In the genomic region with DNA sequence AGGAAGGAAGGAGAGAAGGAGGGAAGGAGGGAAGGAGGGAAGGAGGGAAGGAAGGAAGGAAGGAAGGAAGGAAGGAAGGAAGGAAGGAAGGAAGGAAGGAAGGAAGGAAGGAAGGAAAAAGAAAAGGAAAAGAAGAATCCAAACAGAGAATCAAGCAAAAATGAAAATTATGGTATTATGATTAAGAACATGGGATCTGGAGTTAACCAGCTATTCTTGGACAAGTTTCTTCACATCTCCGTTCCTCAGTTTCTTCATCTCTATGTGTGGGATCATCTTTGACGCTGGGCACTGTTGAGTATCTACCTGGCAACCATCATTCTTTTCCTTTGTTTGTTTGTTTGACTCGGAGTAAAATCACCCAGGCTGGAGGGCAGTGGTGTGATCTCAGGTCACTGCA, we compare ENCODE assay signal across 30 cellular contexts.
DNase-seq lines count a peak whose midpoint lies in the region; ATAC-seq, FAIRE-seq and TF ChIP-seq lines count a peak whose summit lies in the region.
"Had no signal": no experiment of that assay in that cellular context is flagged by ENCODE, and none has a peak within 500 bp of the region (broad histone marks: within the 10 kb centered on the region; RNA-seq: fewer than 3 reads in every experiment).

No MANE protein-coding gene starts in this region.

- FAIRE-seq in HepG2 (lab: Jason Lieb, UNC), result peak; percentile 34
- peak; percentile 58 for FAIRE-seq in HTR-8/SVneo (lab: Jason Lieb, UNC)
- FAIRE-seq: A204.1, A549, D721Med had no signal

- peaks cover 0 to 30% of the 10 kb centered on the region in 2 experiments; a peak in 3 of 5 replicates for H3K27me3 ChIP-seq in HepG2 (ENCODE audit: control insufficient read depth in 1 of 2, insufficient read depth in 2 of 2, low read length in 2 of 2)
- no peaks in the 10 kb centered on the region for H3K27me3 ChIP-seq in right lobe of liver
- no peaks in the 10 kb centered on the region for H3K27me3 ChIP-seq in SK-N-SH (ENCODE audit: insufficient read depth)
- H3K27me3 ChIP-seq: BE2C; BLaER1; BLaER1 treated with 17β-estradiol and CSF1 and Interleukin-3, amounts not matched to agents 10 nM and 100 nM had no signal

- no peak for TF ChIP-seq RAD21 in HepG2 (CRISPR knock-in tag; IDR thresholded peaks at IDR 0.05)
- no peak for TF ChIP-seq RAD21 in SK-N-SH (IDR thresholded peaks at IDR 0.05; ENCODE audit: low read length)

- BruUV-seq in HepG2 (replicated peaks; lab: Mats Ljungman, UMichigan), result no TSS peak

- H3K4me2 ChIP-seq in HepG2 (ENCODE audit: low read depth, low read length) (no peak overlapping the region), SK-N-SH (no peak overlapping the region)
- H3K4me2 ChIP-seq: A549; BLaER1; BLaER1 treated with 17β-estradiol and CSF1 and Interleukin-3, amounts not matched to agents 10 nM and 100 nM had no signal

- H3K27ac ChIP-seq in HepG2 (ENCODE audit: extremely low read length, insufficient read depth, low read length) (no peak overlapping the region), right lobe of liver (no peak overlapping the region), HEK293 (ENCODE audit: extremely low read depth, low read depth, low read length) (no peak overlapping the region), SK-N-SH (ENCODE audit: low read depth in 2 of 2, low read length in 1 of 2) (no peak overlapping the region)
- H3K27ac ChIP-seq: 22Rv1; A549; BLaER1; BLaER1 treated with 17β-estradiol and CSF1 and Interleukin-3, amounts not matched to agents 10 nM and 100 nM; C4-2B had no signal

- TF ChIP-seq CTCF in HepG2 (CRISPR knock-in tag; IDR thresholded peaks at IDR 0.05) (no peak), right lobe of liver (IDR thresholded peaks at IDR 0.05) (no peak), HEK293 (tag by site-specific recombination; IDR thresholded peaks at IDR 0.05) (no peak), SK-N-SH (IDR thresholded peaks at IDR 0.05) (no peak)

- H2AFZ ChIP-seq in HepG2 (ENCODE audit: low read length), result no peak overlapping the region
- no peak overlapping the region for H2AFZ ChIP-seq in SK-N-SH (ENCODE audit: low read depth)

- TF ChIP-seq EP300 in HepG2 (IDR thresholded peaks at IDR 0.05; ENCODE audit: low read depth in 2 of 2, low read length in 2 of 2) (no peak), HepG2 (CRISPR knock-in tag; IDR thresholded peaks at IDR 0.05; ENCODE audit: borderline replicate concordance) (no peak), SK-N-SH (IDR thresholded peaks at IDR 0.05; ENCODE audit: borderline replicate concordance in 1 of 2, low read depth in 1 of 2, low read length in 1 of 2) (no peak)

- DNase-seq in HepG2 (ENCODE audit: low spot score) (no peak), right lobe of liver (no peak), HTR-8/SVneo (ENCODE audit: insufficient read length, low spot score) (no peak), occipital lobe (lab: John Stamatoyannopoulos, UW) (no peak), SK-N-SH (no peak)
- DNase-seq: 8988T; ACHN; AML-193; BE2C; C1 segment of cervical spinal cord; CD4-positive, alpha-beta memory T cell; CD4-positive, alpha-beta T cell; CD4-positive, CD25-positive, alpha-beta regulatory T cell; CD8-positive, alpha-beta memory T cell; CD8-positive, alpha-beta T cell; COR-L47; DMS153; DMS53; DMS79; DMS79 treated with DMSO at 0.1 percent for 48 hours; DND-41 had no signal

- TF ChIP-seq POLR2A in HepG2 (IDR thresholded peaks at IDR 0.05; ENCODE audit: insufficient read depth in 1 of 2, low read depth in 2 of 2, low read length in 2 of 2), result no peak
- no peak for TF ChIP-seq POLR2A in right lobe of liver (IDR thresholded peaks at IDR 0.05)

- no peaks in the 10 kb centered on the region for H3F3A ChIP-seq in SK-N-SH (replicated peaks; ENCODE audit: insufficient read depth)

- CTCF ChIA-PET in HepG2 (lab: Yijun Ruan, JAX; ENCODE audit: low intra/inter-chr PET ratio, low total read pairs) (no interaction called here), HEK293 (lab: Yijun Ruan, JAX) (no interaction called here), SK-N-SH (lab: Yijun Ruan, JAX) (interaction anchor here (1.6 kb wide), 2 partner anchors 25 to 1208 kb away, joined by 3 to 4 read pairs; no protein-coding TSS in a partner anchor)

- H4K20me1 ChIP-seq in HepG2 (ENCODE audit: insufficient read depth, low read length) (no peaks in the 10 kb centered on the region), SK-N-SH (ENCODE audit: insufficient read depth) (no peaks in the 10 kb centered on the region)
- H4K20me1 ChIP-seq: BLaER1; BLaER1 treated with 17β-estradiol and CSF1 and Interleukin-3, amounts not matched to agents 10 nM and 100 nM had no signal

- ATAC-seq in HepG2 (no peak), right lobe of liver (no peak)
- ATAC-seq: CD8-positive, alpha-beta T cell had no signal

- in situ Hi-C loops in HepG2 (cut with HindIII; ENCODE audit: extremely low pct_ligation_motif_present, low pct_unique_long_range_greater_than_20kb), result no loop called here

- no peaks in the 10 kb centered on the region for H3K9me3 ChIP-seq in HepG2 (ENCODE audit: low read length)
- H3K9me3 ChIP-seq in right lobe of liver, result no peaks in the 10 kb centered on the region
- no peaks in the 10 kb centered on the region for H3K9me3 ChIP-seq in HEK293 (ENCODE audit: control insufficient read depth, insufficient read depth, low read depth, low read length)
- no peaks in the 10 kb centered on the region for H3K9me3 ChIP-seq in SK-N-SH
- H3K9me3 ChIP-seq: A549; BE2C; BLaER1; BLaER1 treated with 17β-estradiol and CSF1 and Interleukin-3, amounts not matched to agents 10 nM and 100 nM; Caco-2 had no signal

- H3K36me3 ChIP-seq in HepG2 (replicated peaks in 1 of 2; ENCODE audit: control insufficient read depth in 1 of 2, insufficient read depth in 2 of 2, low read length in 2 of 2) (no peaks in the 10 kb centered on the region), right lobe of liver (no peaks in the 10 kb centered on the region), HEK293 (ENCODE audit: control insufficient read depth in 2 of 2, insufficient read depth in 1 of 2, low read length in 2 of 2) (no peaks in the 10 kb centered on the region), SK-N-SH (replicated peaks in 1 of 2; ENCODE audit: control insufficient read depth in 1 of 2, insufficient read depth in 2 of 2, low read length in 1 of 2) (no peaks in the 10 kb centered on the region)
- H3K36me3 ChIP-seq: BE2C; BLaER1; BLaER1 treated with 17β-estradiol and CSF1 and Interleukin-3, amounts not matched to agents 10 nM and 100 nM had no signal

- intact Hi-C loops in HepG2 (cut with micrococcal nuclease; ENCODE audit: unreplicated experiment) (no loop called here), right lobe of liver (cut with DNase I) (no loop called here)

- POLR2A ChIA-PET in HepG2 (lab: Yijun Ruan, JAX) (no interaction called here), HEK293 (lab: Yijun Ruan, JAX) (no interaction called here), SK-N-SH (lab: Yijun Ruan, JAX) (no interaction called here)

- peaks cover 6% of the 10 kb centered on the region; the same call in 1 of the 2 replicates for H3K4me1 ChIP-seq in HepG2 (ENCODE audit: insufficient read depth, low read length)
- H3K4me1 ChIP-seq in right lobe of liver, result no peaks in the 10 kb centered on the region
- no peaks in the 10 kb centered on the region for H3K4me1 ChIP-seq in HEK293 (ENCODE audit: control insufficient read depth, insufficient read depth, low read length)
- no peaks in the 10 kb centered on the region; a peak in 1 of 4 replicates for H3K4me1 ChIP-seq in SK-N-SH (ENCODE audit: control insufficient read depth in 1 of 2, insufficient read depth in 2 of 2, low read depth in 1 of 2, low read length in 1 of 2)
- H3K4me1 ChIP-seq: BE2C, BLaER1 had no signal

- WGBS in HepG2 (ENCODE audit: low lambda C conversion rate), result 11% methylated on average over 3 of the region's 3 CpGs
- 69% methylated on average over 3 of the region's 3 CpGs for WGBS in right lobe of liver (ENCODE audit: insufficient coverage, low coverage, low lambda C conversion rate, missing lambda C conversion rate)
- WGBS in SK-N-SH (ENCODE audit: low lambda C conversion rate), result 60% methylated on average over 3 of the region's 3 CpGs

- no peaks in the 10 kb centered on the region for H3K9me2 ChIP-seq in SK-N-SH

- no peak overlapping the region for H3K4me3 ChIP-seq in HepG2 (replicated peaks in 1 of 3; ENCODE audit: insufficient read depth in 1 of 3, low read depth in 2 of 3, low read length in 3 of 3)
- H3K4me3 ChIP-seq in right lobe of liver, result no peak overlapping the region
- H3K4me3 ChIP-seq in HEK293 (ENCODE audit: low read depth, low read length), result no peak overlapping the region
- no peak overlapping the region for H3K4me3 ChIP-seq in SK-N-SH (ENCODE audit: low read depth in 2 of 2, low read length in 1 of 2)
- H3K4me3 ChIP-seq: A549; BLaER1; BLaER1 treated with 17β-estradiol and CSF1 and Interleukin-3, amounts not matched to agents 10 nM and 100 nM had no signal

- H3K9ac ChIP-seq in HepG2 (ENCODE audit: insufficient read depth, low read depth, low read length), result no peak overlapping the region
- no peak overlapping the region for H3K9ac ChIP-seq in SK-N-SH
- H3K9ac ChIP-seq: BLaER1; BLaER1 treated with 17β-estradiol and CSF1 and Interleukin-3, amounts not matched to agents 10 nM and 100 nM had no signal

- H3K79me2 ChIP-seq in HepG2 (ENCODE audit: insufficient read depth, low read length) (no peaks in the 10 kb centered on the region), SK-N-SH (ENCODE audit: insufficient read depth) (no peaks in the 10 kb centered on the region)

TF ChIP-seq in HepG2, 621 proteins besides CTCF, POLR2A, EP300 and RAD21:
- TF ChIP-seq SP2 (CRISPR knock-in tag; IDR thresholded peaks at IDR 0.05) (no peak), HNRNPK (IDR thresholded peaks at IDR 0.05; ENCODE audit: low read depth, low read length, poor library complexity, severe bottlenecking) (peak; percentile 32), ZNF558 (CRISPR knock-in tag; IDR thresholded peaks at IDR 0.05; ENCODE audit: borderline replicate concordance) (no peak), NFIC (IDR thresholded peaks at IDR 0.05; ENCODE audit: low read length) (no peak), U2AF2 (IDR thresholded peaks at IDR 0.05; ENCODE audit: low read depth, low read length) (peak; percentile 91; the same call in 1 of the 2 replicates)

TF ChIP-seq in HEK293, 187 proteins besides CTCF, POLR2A, EP300 and RAD21:
- TF ChIP-seq GLI2 (tag by site-specific recombination; IDR thresholded peaks at IDR 0.05; ENCODE audit: borderline replicate concordance, low read depth) (no peak), ZNF366 (tag by site-specific recombination; conservative IDR thresholded peaks at IDR 0.05) (peak; percentile 54; the same call in 1 of the 2 replicates)

TF ChIP-seq in SK-N-SH, 30 proteins besides CTCF, POLR2A, EP300 and RAD21 (continues in another document):
- no peak for TF ChIP-seq RFX5 (IDR thresholded peaks at IDR 0.05; ENCODE audit: low read length)
- TF ChIP-seq TCF12 (IDR thresholded peaks at IDR 0.05), result no peak
- TF ChIP-seq, protein P1, sequence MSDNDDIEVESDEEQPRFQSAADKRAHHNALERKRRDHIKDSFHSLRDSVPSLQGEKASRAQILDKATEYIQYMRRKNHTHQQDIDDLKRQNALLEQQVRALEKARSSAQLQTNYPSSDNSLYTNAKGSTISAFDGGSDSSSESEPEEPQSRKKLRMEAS (IDR thresholded peaks at IDR 0.05; ENCODE audit: low read depth), result no peak
- TF ChIP-seq JUND (IDR thresholded peaks at IDR 0.05), result no peak
- no peak for TF ChIP-seq RXRA (IDR thresholded peaks at IDR 0.05; ENCODE audit: borderline replicate concordance, low read depth)
